ENCODE assay signal across 2 cellular contexts in genomic region chr2:235611337-235611736, GRCh38.
TF ChIP-seq lines count a peak whose summit lies in the region.

No MANE protein-coding gene starts in this region.

TF ChIP-seq in HEK293, 187 proteins besides CTCF, POLR2A, EP300 and RAD21 (continued from another document):
- TF ChIP-seq PBX3 (CRISPR knock-in tag; IDR thresholded peaks at IDR 0.05) (no peak), TRIM28 (IDR thresholded peaks at IDR 0.05; ENCODE audit: borderline replicate concordance, low read length) (0 out of 2 replicates have a peak, but pooled peaks have one; percentile 57), ZNF560 (tag by site-specific recombination; IDR thresholded peaks at IDR 0.05; ENCODE audit: borderline replicate concordance) (no peak), ZNF677 (tag by site-specific recombination; IDR thresholded peaks at IDR 0.05) (no peak), ZNF146 (tag by site-specific recombination; IDR thresholded peaks at IDR 0.05) (no peak), ZIC2 (tag by site-specific recombination; IDR thresholded peaks at IDR 0.05) (peak; percentile 80), ZSCAN16 (tag by site-specific recombination; IDR thresholded peaks at IDR 0.05) (no peak), ZNF23 (tag by site-specific recombination; IDR thresholded peaks at IDR 0.05; ENCODE audit: borderline replicate concordance) (no peak), ZBTB17 (tag by site-specific recombination; IDR thresholded peaks at IDR 0.05) (peak; percentile 60), ZNF626 (tag by site-specific recombination; IDR thresholded peaks at IDR 0.05) (no peak), ZBTB11 (tag by site-specific recombination; conservative IDR thresholded peaks at IDR 0.05; ENCODE audit: low read depth) (no peak), KLF10 (tag by site-specific recombination; IDR thresholded peaks at IDR 0.05) (no peak)
TF ChIP-seq in HEK293: peak in this region for 4.

TF ChIP-seq in neural cell, 6 proteins besides CTCF, POLR2A, EP300 and RAD21 (continued from another document):
- TF ChIP-seq REST (IDR thresholded peaks at IDR 0.05; ENCODE audit: borderline replicate concordance) (no peak), EZH2 (IDR thresholded peaks at IDR 0.05; ENCODE audit: borderline replicate concordance, insufficient read depth, low read length, poor library complexity, severe bottlenecking) (no peak), POLR2AphosphoS5 (IDR thresholded peaks at IDR 0.05) (no peak), TAF1 (IDR thresholded peaks at IDR 0.05; ENCODE audit: low read depth) (no peak)
